12 cellular contexts compared by ENCODE assay signal in the genomic region with DNA sequence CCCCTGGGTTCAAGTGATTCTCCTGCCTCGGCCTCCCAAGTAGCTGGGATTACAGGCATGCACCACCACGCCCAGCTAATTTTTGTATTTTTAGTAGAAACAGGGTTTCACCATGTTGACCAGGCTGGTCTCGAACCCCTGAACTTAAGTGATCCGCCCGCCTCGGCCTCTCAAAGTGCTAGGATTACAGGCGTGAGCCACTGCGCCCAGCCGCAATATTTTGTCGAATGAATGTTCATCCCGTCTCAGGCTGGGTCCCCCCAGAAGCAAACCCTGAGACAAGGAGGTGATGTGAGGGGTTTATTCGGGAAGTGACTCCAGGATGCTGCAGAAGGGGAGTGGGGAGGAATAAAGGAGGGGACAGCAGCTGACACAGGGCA. TPM values are rescaled to one million over a fixed set of nuclear protein-coding genes. Genes with fewer than 3 reads are reported as not detected.
DNase-seq lines count a peak whose midpoint lies in the region; ATAC-seq and TF ChIP-seq lines count a peak whose summit lies in the region.
"Not testable (repeated sequence)": the region's sequence is repeated elsewhere in the genome, so short reads cannot be mapped to it uniquely, and the experiment has no call there.
"Had no signal": no experiment of that assay in that cellular context is flagged by ENCODE, and none has a peak within 500 bp of the region (broad histone marks: within the 10 kb centered on the region; RNA-seq: fewer than 3 reads in every experiment).

No MANE protein-coding gene starts in this region.

- H3K9me3 Mint-ChIP-seq in T-cell; activated CD8-positive, alpha-beta T cell treated with anti-CD3 and anti-CD28 coated beads for 36 hours; activated naive CD4-positive, alpha-beta T cell treated with anti-CD3 and anti-CD28 coated beads, Interleukin-2, amount 10 ng/mL, durations not matched to agents 7 days and 5 days; effector memory CD8-positive, alpha-beta T cell; natural killer cell treated with Interleukin-12 subunit alpha and Interleukin-12 subunit beta and Interleukin-15 and Interleukin-18, amount 100 ng/mL, for 72 hours; stimulated activated naive CD8-positive, alpha-beta T cell treated with anti-CD3 and anti-CD28 coated beads, Interleukin-15, Interleukin-2, amounts not matched to agents 100 ng/mL and 50 ng/mL, for 24 hours: not testable (repeated sequence)

- POLR2A ChIA-PET in T-cell (lab: Charles Lee), result interaction anchor here in 1 of 2 donors (0.7 kb wide), 1 partner anchor 9 kb away, joined by 4 read pairs; no protein-coding TSS in a partner anchor
- POLR2A ChIA-PET in activated CD8-positive, alpha-beta T cell treated with anti-CD3 and anti-CD28 coated beads for 36 hours (lab: Charles Lee), result interaction anchor here (1.3 to 7.6 kb wide), 4 partner anchors 8 to 14 kb away, joined by 7 to 209 read pairs (median 16); a partner anchor contains a TSS

- H3K4me3 Mint-ChIP-seq in T-cell, result peak overlapping the region; percentile 13 to 97 (median 55)
- H3K4me3 Mint-ChIP-seq in activated CD8-positive, alpha-beta T cell treated with anti-CD3 and anti-CD28 coated beads for 36 hours, result peak overlapping the region; percentile 98
- peak overlapping the region; percentile 52 for H3K4me3 Mint-ChIP-seq in activated naive CD4-positive, alpha-beta T cell treated with anti-CD3 and anti-CD28 coated beads, Interleukin-2, amount 10 ng/mL, durations not matched to agents 7 days and 5 days
- H3K4me3 Mint-ChIP-seq in effector memory CD8-positive, alpha-beta T cell, result peak overlapping the region; percentile 88 to 98
- H3K4me3 Mint-ChIP-seq in natural killer cell treated with Interleukin-12 subunit alpha and Interleukin-12 subunit beta and Interleukin-15 and Interleukin-18, amount 100 ng/mL, for 72 hours, result peak overlapping the region; percentile 97
- peak overlapping the region; percentile 95 for H3K4me3 Mint-ChIP-seq in stimulated activated naive CD8-positive, alpha-beta T cell treated with anti-CD3 and anti-CD28 coated beads, Interleukin-15, Interleukin-2, amounts not matched to agents 100 ng/mL and 50 ng/mL, for 24 hours

- CTCF ChIA-PET in T-cell (lab: Charles Lee), result interaction anchor here in 1 of 2 donors (5.5 kb wide), 1 partner anchor 11 kb away, joined by 26 read pairs; a partner anchor contains a TSS
- CTCF ChIA-PET in activated CD8-positive, alpha-beta T cell treated with anti-CD3 and anti-CD28 coated beads for 36 hours (lab: Charles Lee), result interaction anchor here (5.0 kb wide), 1 partner anchor 10 kb away, joined by 37 read pairs; a partner anchor contains a TSS
- CTCF ChIA-PET in activated naive CD4-positive, alpha-beta T cell treated with anti-CD3 and anti-CD28 coated beads, Interleukin-2, amount 10 ng/mL, durations not matched to agents 7 days and 5 days (lab: Charles Lee), result not testable (repeated sequence)

- H3K4me1 Mint-ChIP-seq in T-cell, result peaks cover 96 to 100% (median 98%) of the 10 kb centered on the region in 3 donors
- peaks cover 95% of the 10 kb centered on the region for H3K4me1 Mint-ChIP-seq in activated CD8-positive, alpha-beta T cell treated with anti-CD3 and anti-CD28 coated beads for 36 hours (ENCODE audit: low read depth)
- peaks cover 98% of the 10 kb centered on the region for H3K4me1 Mint-ChIP-seq in activated naive CD4-positive, alpha-beta T cell treated with anti-CD3 and anti-CD28 coated beads, Interleukin-2, amount 10 ng/mL, durations not matched to agents 7 days and 5 days
- H3K4me1 Mint-ChIP-seq in effector memory CD8-positive, alpha-beta T cell (ENCODE audit: low read depth in 2 of 2), result peaks cover 92 to 93% of the 10 kb centered on the region in 2 donors
- peaks cover 88 to 92% of the 10 kb centered on the region in 2 donors for H3K4me1 Mint-ChIP-seq in natural killer cell treated with Interleukin-12 subunit alpha and Interleukin-12 subunit beta and Interleukin-15 and Interleukin-18, amount 100 ng/mL, for 72 hours (ENCODE audit: low read depth in 2 of 2)
- H3K4me1 Mint-ChIP-seq in stimulated activated naive CD8-positive, alpha-beta T cell treated with anti-CD3 and anti-CD28 coated beads, Interleukin-15, Interleukin-2, amounts not matched to agents 100 ng/mL and 50 ng/mL, for 24 hours (ENCODE audit: low read depth), result peaks cover 100% of the 10 kb centered on the region

- peaks cover 41% of the 10 kb centered on the region for H3K36me3 Mint-ChIP-seq in T-cell
- peaks cover 98% of the 10 kb centered on the region for H3K36me3 Mint-ChIP-seq in activated CD8-positive, alpha-beta T cell treated with anti-CD3 and anti-CD28 coated beads for 36 hours (ENCODE audit: low read depth)
- peaks cover 91% of the 10 kb centered on the region for H3K36me3 Mint-ChIP-seq in activated naive CD4-positive, alpha-beta T cell treated with anti-CD3 and anti-CD28 coated beads, Interleukin-2, amount 10 ng/mL, durations not matched to agents 7 days and 5 days
- peaks cover 91% of the 10 kb centered on the region for H3K36me3 Mint-ChIP-seq in effector memory CD8-positive, alpha-beta T cell (ENCODE audit: insufficient read depth)
- H3K36me3 Mint-ChIP-seq in natural killer cell treated with Interleukin-12 subunit alpha and Interleukin-12 subunit beta and Interleukin-15 and Interleukin-18, amount 100 ng/mL, for 72 hours, result peaks cover 23% of the 10 kb centered on the region
- peaks cover 88% of the 10 kb centered on the region for H3K36me3 Mint-ChIP-seq in stimulated activated naive CD8-positive, alpha-beta T cell treated with anti-CD3 and anti-CD28 coated beads, Interleukin-15, Interleukin-2, amounts not matched to agents 100 ng/mL and 50 ng/mL, for 24 hours (ENCODE audit: low read depth)

- not testable (repeated sequence) for TF ChIP-seq CTCF in activated CD8-positive, alpha-beta T cell treated with anti-CD3 and anti-CD28 coated beads for 36 hours (IDR thresholded peaks at IDR 0.05)

- peak; percentile 0 for DNase-seq in GM19238 (ENCODE audit: insufficient read length, low spot score)
- DNase-seq in T-cell, result peak in 1 of 34 experiments; percentile 17
- peak; percentile 13 for DNase-seq in activated CD8-positive, alpha-beta T cell treated with anti-CD3 and anti-CD28 coated beads for 36 hours
- not testable (repeated sequence) for DNase-seq in activated naive CD4-positive, alpha-beta T cell treated with anti-CD3 and anti-CD28 coated beads, Interleukin-2, amount 10 ng/mL, durations not matched to agents 7 days and 5 days; effector memory CD8-positive, alpha-beta T cell; natural killer cell treated with Interleukin-12 subunit alpha and Interleukin-12 subunit beta and Interleukin-15 and Interleukin-18, amount 100 ng/mL, for 72 hours (ENCODE audit: low spot score)

- ATAC-seq in T-cell (replicated peaks in 1 of 4); activated CD8-positive, alpha-beta T cell treated with anti-CD3 and anti-CD28 coated beads for 36 hours; effector memory CD8-positive, alpha-beta T cell (replicated peaks); natural killer cell treated with Interleukin-12 subunit alpha and Interleukin-12 subunit beta and Interleukin-15 and Interleukin-18, amount 100 ng/mL, for 72 hours: not testable (repeated sequence)

- intact Hi-C loops in activated CD8-positive, alpha-beta T cell treated with anti-CD3 and anti-CD28 coated beads for 36 hours (cut with micrococcal nuclease), result not testable (repeated sequence)

- peak overlapping the region; percentile 99 for H3K27ac Mint-ChIP-seq in T-cell
- peak overlapping the region; percentile 97 for H3K27ac Mint-ChIP-seq in activated CD8-positive, alpha-beta T cell treated with anti-CD3 and anti-CD28 coated beads for 36 hours
- peak overlapping the region; percentile 98 for H3K27ac Mint-ChIP-seq in activated naive CD4-positive, alpha-beta T cell treated with anti-CD3 and anti-CD28 coated beads, Interleukin-2, amount 10 ng/mL, durations not matched to agents 7 days and 5 days
- H3K27ac Mint-ChIP-seq in effector memory CD8-positive, alpha-beta T cell, result peak overlapping the region; percentile 62 to 93
- H3K27ac Mint-ChIP-seq in natural killer cell treated with Interleukin-12 subunit alpha and Interleukin-12 subunit beta and Interleukin-15 and Interleukin-18, amount 100 ng/mL, for 72 hours, result peak overlapping the region; percentile 99 to 100
- peak overlapping the region; percentile 92 for H3K27ac Mint-ChIP-seq in stimulated activated naive CD8-positive, alpha-beta T cell treated with anti-CD3 and anti-CD28 coated beads, Interleukin-15, Interleukin-2, amounts not matched to agents 100 ng/mL and 50 ng/mL, for 24 hours

- not testable (repeated sequence) for H3K27me3 Mint-ChIP-seq in T-cell; activated CD8-positive, alpha-beta T cell treated with anti-CD3 and anti-CD28 coated beads for 36 hours; activated naive CD4-positive, alpha-beta T cell treated with anti-CD3 and anti-CD28 coated beads, Interleukin-2, amount 10 ng/mL, durations not matched to agents 7 days and 5 days; effector memory CD8-positive, alpha-beta T cell; natural killer cell treated with Interleukin-12 subunit alpha and Interleukin-12 subunit beta and Interleukin-15 and Interleukin-18, amount 100 ng/mL, for 72 hours; stimulated activated naive CD8-positive, alpha-beta T cell treated with anti-CD3 and anti-CD28 coated beads, Interleukin-15, Interleukin-2, amounts not matched to agents 100 ng/mL and 50 ng/mL, for 24 hours

RNA-seq across cellular contexts. Expression of a gene that starts 10.7 kb away (rescaled TPM):
- total RNA-seq in T-cell, result 100 to 1,000 TPM; 353 to 413 (median 385) TPM
- 100 to 1,000 TPM; 699 to 717 TPM for total RNA-seq in activated CD8-positive, alpha-beta T cell treated with anti-CD3 and anti-CD28 coated beads for 36 hours
- total RNA-seq in natural killer cell treated with Interleukin-12 subunit alpha and Interleukin-12 subunit beta and Interleukin-15 and Interleukin-18, amount 100 ng/mL, for 72 hours, result 1,000 to 10,000 TPM in 1 of 2 donors, 100 to 1,000 TPM in 1; 666 to 1,078 TPM

RNA-seq across cellular contexts. Expression of a gene that starts 21.1 kb away (rescaled TPM):
- total RNA-seq in T-cell, result 1 to 10 TPM; 4.6 to 8.7 (median 5.3) TPM
- 1 to 10 TPM; 7.9 to 8.5 TPM for total RNA-seq in activated CD8-positive, alpha-beta T cell treated with anti-CD3 and anti-CD28 coated beads for 36 hours
- under 1 TPM; 0.11 to 0.29 TPM for total RNA-seq in natural killer cell treated with Interleukin-12 subunit alpha and Interleukin-12 subunit beta and Interleukin-15 and Interleukin-18, amount 100 ng/mL, for 72 hours
- total RNA-seq: Calu3, H4, HFFc6, HT1080, RPMI7951 had no signal

RNA-seq across cellular contexts. Expression of a gene that starts 45.3 kb away (rescaled TPM):
- total RNA-seq in T-cell, result 10 to 100 TPM in 4 of 5 donors, 1 to 10 TPM in 1; 9.0 to 26.4 (median 22.0) TPM
- total RNA-seq in activated CD8-positive, alpha-beta T cell treated with anti-CD3 and anti-CD28 coated beads for 36 hours, result 1 to 10 TPM; 6.4 TPM
- total RNA-seq in natural killer cell treated with Interleukin-12 subunit alpha and Interleukin-12 subunit beta and Interleukin-15 and Interleukin-18, amount 100 ng/mL, for 72 hours, result 1 to 10 TPM; 1.3 to 3.9 TPM

RNA-seq across cellular contexts. Expression of a gene that starts 48.9 kb away (rescaled TPM):
- total RNA-seq in T-cell, result 100 to 1,000 TPM; 146 to 181 (median 151) TPM
- total RNA-seq in activated CD8-positive, alpha-beta T cell treated with anti-CD3 and anti-CD28 coated beads for 36 hours, result 10 to 100 TPM; 33.2 to 33.4 TPM
- 10 to 100 TPM; 36.0 to 41.1 TPM for total RNA-seq in natural killer cell treated with Interleukin-12 subunit alpha and Interleukin-12 subunit beta and Interleukin-15 and Interleukin-18, amount 100 ng/mL, for 72 hours

Comparison
In these comparisons a context has a peak if more than half of its experiments do, and no peak if none do; other contexts are left out.
1. RNA of a gene that starts 21.1 kb away (total RNA-seq): 7.9 to 8.5 TPM in activated CD8-positive, alpha-beta T cell treated with anti-CD3 and anti-CD28 coated beads for 36 hours and 4.6 to 8.7 TPM in T-cell; 0.11 to 0.29 TPM in natural killer cell treated with Interleukin-12 subunit alpha and Interleukin-12 subunit beta and Interleukin-15 and Interleukin-18, amount 100 ng/mL, for 72 hours; every median in the first group is over 4 times any median in the second.
2. Peak in every context shown above with its lines, with median percentiles within 50 percentile points of each other: H3K27ac Mint-ChIP-seq and H3K4me3 Mint-ChIP-seq.